In genomic region chr17:69062860-69063621, GRCh38 we compare ENCODE assay signal across 11 cellular contexts. TPM values are rescaled to one million over a fixed set of nuclear protein-coding genes. Genes with fewer than 3 reads are reported as not detected.
"Had no signal": no experiment of that assay in that cellular context is flagged by ENCODE, and none has a peak within 500 bp of the region (broad histone marks: within the 10 kb centered on the region; RNA-seq: fewer than 3 reads in every experiment).

No MANE protein-coding gene starts in this region.

- H3K4me3 Mint-ChIP-seq: activated T-helper 1 cell treated with anti-CD3 and anti-CD28 coated beads, Interleukin-12 subunit alpha, Interleukin-12 subunit beta, Interleukin-2, Interleukin-4 antibody, amounts not matched to agents 30 ng/mL and 10 ng/mL and 1 ng/mL, durations not matched to agents 14 hours and 24 hours and 36 hours; effector memory CD8-positive, alpha-beta T cell; naive thymus-derived CD8-positive, alpha-beta T cell had no signal

- H3K36me3 ChIP-seq: WERI-Rb-1 had no signal

- H3K36me3 Mint-ChIP-seq: activated naive CD4-positive, alpha-beta T cell treated with anti-CD3 and anti-CD28 coated beads, Interleukin-2, amount 50 U/mL, for 72 hours; naive thymus-derived CD8-positive, alpha-beta T cell had no signal

- H3K27ac ChIP-seq: WERI-Rb-1 had no signal

- H3K27ac Mint-ChIP-seq: activated naive CD4-positive, alpha-beta T cell treated with anti-CD3 and anti-CD28 coated beads, Interleukin-2, amount 50 U/mL, for 72 hours; activated T-helper 1 cell treated with anti-CD3 and anti-CD28 coated beads, Interleukin-12 subunit alpha, Interleukin-12 subunit beta, Interleukin-2, Interleukin-4 antibody, amounts not matched to agents 30 ng/mL and 10 ng/mL and 1 ng/mL, durations not matched to agents 14 hours and 24 hours and 36 hours; effector memory CD8-positive, alpha-beta T cell; naive thymus-derived CD8-positive, alpha-beta T cell had no signal

- H3K9me3 Mint-ChIP-seq: activated T-helper 1 cell treated with anti-CD3 and anti-CD28 coated beads, Interleukin-12 subunit alpha, Interleukin-12 subunit beta, Interleukin-2, Interleukin-4 antibody, amounts not matched to agents 30 ng/mL and 10 ng/mL and 1 ng/mL, durations not matched to agents 14 hours and 24 hours and 36 hours; effector memory CD8-positive, alpha-beta T cell had no signal

- DNase-seq: activated CD4-positive, alpha-beta T cell treated with anti-CD3 and anti-CD28 coated beads, Interleukin-2, amount 50 U/mL, for 48 hours; activated gamma-delta T cell treated with Interleukin-2 at 50 U/mL for 16 hours; effector memory CD8-positive, alpha-beta T cell; naive thymus-derived CD8-positive, alpha-beta T cell; nucleus accumbens; posterior cingulate gyrus; stimulated activated naive CD4-positive, alpha-beta T cell; SW 1271; WERI-Rb-1 had no signal

RNA-seq across cellular contexts. Expression of gene ABCA9, which starts 2.3 kb away (rescaled TPM):
- total RNA-seq: activated naive CD4-positive, alpha-beta T cell treated with anti-CD3 and anti-CD28 coated beads, Interleukin-2, amount 50 U/mL, for 72 hours; activated T-helper 1 cell treated with anti-CD3 and anti-CD28 coated beads, Interleukin-12 subunit alpha, Interleukin-12 subunit beta, Interleukin-2, Interleukin-4 antibody, amounts not matched to agents 30 ng/mL and 10 ng/mL and 1 ng/mL, durations not matched to agents 14 hours and 24 hours and 36 hours had no signal
- polyA plus RNA-seq: naive thymus-derived CD8-positive, alpha-beta T cell had no signal
